In genomic region chr2:156192468-156192867, GRCh38 we compare ENCODE assay signal across 12 cellular contexts.
A peak's percentile ranks its signal among the peaks of the same experiment; 100 is the strongest.
DNase-seq lines count a peak whose midpoint lies in the region; ATAC-seq and TF ChIP-seq lines count a peak whose summit lies in the region.
"Had no signal": no experiment of that assay in that cellular context is flagged by ENCODE, and none has a peak within 500 bp of the region (broad histone marks: within the 10 kb centered on the region; RNA-seq: fewer than 3 reads in every experiment).

No MANE protein-coding gene starts in this region.

- no peaks in the 10 kb centered on the region for H3K27me3 ChIP-seq in GM23338 (ENCODE audit: insufficient read depth)
- no peaks in the 10 kb centered on the region for H3K27me3 ChIP-seq in RWPE2 (ENCODE audit: insufficient read depth, poor library complexity, severe bottlenecking)
- no peaks in the 10 kb centered on the region for H3K27me3 ChIP-seq in right lobe of liver
- H3K27me3 ChIP-seq in effector memory CD4-positive, alpha-beta T cell (replicated peaks; ENCODE audit: control insufficient read depth, insufficient read depth, low read length, poor library complexity, severe bottlenecking): no peaks in the 10 kb centered on the region
- H3K27me3 ChIP-seq: gastrocnemius medialis had no signal

- H3K27me3 Mint-ChIP-seq in GM23338 (ENCODE audit: insufficient read depth, low read depth, poor library complexity): no peaks in the 10 kb centered on the region

- H3K36me3 Mint-ChIP-seq in GM23338 (ENCODE audit: low read depth): 0 out of 3 replicates have a peak, but pooled peaks cover 3% of the 10 kb centered on the region
- H3K36me3 Mint-ChIP-seq: naive thymus-derived CD8-positive, alpha-beta T cell had no signal

- TF ChIP-seq CTCF in GM23338 (conservative IDR thresholded peaks at IDR 0.05; ENCODE audit: low read depth in 2 of 2): peak; percentile 39 to 58; a peak in 3 of 4 replicates
- TF ChIP-seq CTCF in RWPE2 (IDR thresholded peaks at IDR 0.05; ENCODE audit: poor library complexity, severe bottlenecking): peak; percentile 34
- peak; percentile 14 to 32 (median 24) for TF ChIP-seq CTCF in right lobe of liver (IDR thresholded peaks at IDR 0.05)

- H3K4me3 Mint-ChIP-seq in GM23338: no peak overlapping the region
- H3K4me3 Mint-ChIP-seq: naive thymus-derived CD8-positive, alpha-beta T cell had no signal

- H3K4me2 ChIP-seq in GM23338: no peak overlapping the region

- no peaks in the 10 kb centered on the region; the same call in 2 of the 3 replicates for H3K9me3 Mint-ChIP-seq in GM23338
- H3K9me3 Mint-ChIP-seq: naive thymus-derived CD8-positive, alpha-beta T cell had no signal

- peaks cover 4% of the 10 kb centered on the region; the same call in 2 of the 3 replicates for H3K4me1 Mint-ChIP-seq in GM23338
- H3K4me1 Mint-ChIP-seq: naive thymus-derived CD8-positive, alpha-beta T cell had no signal

- 0 out of 2 replicates have a peak, but pooled peaks cover 7% of the 10 kb centered on the region for H3K79me2 ChIP-seq in GM23338 (replicated peaks; ENCODE audit: insufficient read depth)

- H3K9me2 ChIP-seq in GM23338 (ENCODE audit: insufficient read depth): no peaks in the 10 kb centered on the region

- no peak for TF ChIP-seq POLR2A in right lobe of liver (IDR thresholded peaks at IDR 0.05)

- H3F3A ChIP-seq in GM23338 (replicated peaks; ENCODE audit: low read depth): no peaks in the 10 kb centered on the region

- no peaks in the 10 kb centered on the region for H3K36me3 ChIP-seq in GM23338 (ENCODE audit: insufficient read depth)
- H3K36me3 ChIP-seq in RWPE2 (ENCODE audit: low read depth): no peaks in the 10 kb centered on the region
- no peaks in the 10 kb centered on the region for H3K36me3 ChIP-seq in right lobe of liver
- no peaks in the 10 kb centered on the region for H3K36me3 ChIP-seq in effector memory CD4-positive, alpha-beta T cell (ENCODE audit: control insufficient read depth, insufficient read depth, low read length)
- H3K36me3 ChIP-seq: gastrocnemius medialis had no signal

- H2AFZ ChIP-seq in GM23338: no peak overlapping the region

- H3K9me3 ChIP-seq in RWPE2 (ENCODE audit: severe bottlenecking): no peaks in the 10 kb centered on the region
- no peaks in the 10 kb centered on the region for H3K9me3 ChIP-seq in right lobe of liver
- no peaks in the 10 kb centered on the region for H3K9me3 ChIP-seq in effector memory CD4-positive, alpha-beta T cell (ENCODE audit: control insufficient read depth, low read length)
- H3K9me3 ChIP-seq: gastrocnemius medialis had no signal

- H4K20me1 ChIP-seq in GM23338 (replicated peaks; ENCODE audit: insufficient read depth): no peaks in the 10 kb centered on the region

- peak; percentile 22 for DNase-seq in GM23338 (ENCODE audit: low spot score)
- DNase-seq in RWPE2 (ENCODE audit: low spot score): no peak
- no peak for DNase-seq in right lobe of liver
- no peak for DNase-seq in effector CD8-positive, alpha-beta T cell (lab: John Stamatoyannopoulos, UW)
- DNase-seq in activated CD8-positive, alpha-beta memory T cell treated with anti-CD3 and anti-CD28 coated beads for 24 hours: no peak
- DNase-seq in effector memory CD4-positive, alpha-beta T cell: no peak
- no peak for DNase-seq in hippocampal formation (lab: John Stamatoyannopoulos, UW)
- DNase-seq: amygdala, gastrocnemius medialis, GOT3 had no signal

- intact Hi-C loops in right lobe of liver (cut with DNase I): no loop called here

- H3K27ac ChIP-seq in GM23338 (ENCODE audit: low read depth) (no peak overlapping the region), RWPE2 (ENCODE audit: poor library complexity, severe bottlenecking) (no peak overlapping the region), right lobe of liver (no peak overlapping the region)
- no peak overlapping the region for H3K27ac ChIP-seq in effector memory CD4-positive, alpha-beta T cell (ENCODE audit: insufficient read depth, low read length, poor library complexity, severe bottlenecking)
- H3K27ac ChIP-seq: gastrocnemius medialis had no signal

- H3K4me1 ChIP-seq in GM23338 (ENCODE audit: insufficient read depth) (0 out of 2 replicates have a peak, but pooled peaks cover 5% of the 10 kb centered on the region), RWPE2 (ENCODE audit: insufficient read depth, poor library complexity, severe bottlenecking) (peaks cover 23% of the 10 kb centered on the region), right lobe of liver (peaks cover 0 to 3% (median 0%) of the 10 kb centered on the region in 4 donors)
- no peaks in the 10 kb centered on the region for H3K4me1 ChIP-seq in effector memory CD4-positive, alpha-beta T cell (ENCODE audit: control insufficient read depth, insufficient read depth, low read length, poor library complexity, severe bottlenecking)
- H3K4me1 ChIP-seq: gastrocnemius medialis had no signal

- H3K4me3 ChIP-seq in GM23338 (no peak overlapping the region), RWPE2 (ENCODE audit: severe bottlenecking) (no peak overlapping the region), right lobe of liver (no peak overlapping the region)
- H3K4me3 ChIP-seq in effector memory CD4-positive, alpha-beta T cell (ENCODE audit: insufficient read depth, low read depth, low read length, poor library complexity, severe bottlenecking): no peak overlapping the region
- H3K4me3 ChIP-seq: gastrocnemius medialis had no signal

- no peak overlapping the region for H3K27ac Mint-ChIP-seq in GM23338
- H3K27ac Mint-ChIP-seq: naive thymus-derived CD8-positive, alpha-beta T cell had no signal

- ATAC-seq in GM18511 (IDR thresholded peaks at IDR 0.05; ENCODE audit: unreplicated experiment) (peak; percentile 78), GM23338 (peak; percentile 39; the same call in 2 of the 3 replicates), RWPE2 (ENCODE audit: low read depth) (no peak), right lobe of liver (peak in 2 of 4 donors; percentile 40 to 60)
- ATAC-seq: gastrocnemius medialis; naive thymus-derived CD8-positive, alpha-beta T cell had no signal

TF ChIP-seq in GM23338, 12 proteins besides CTCF, POLR2A, EP300 and RAD21:
- no peak for TF ChIP-seq EZH2phosphoT487 (IDR thresholded peaks at IDR 0.05; ENCODE audit: unreplicated experiment)
- TF ChIP-seq EZH2 (IDR thresholded peaks at IDR 0.05; ENCODE audit: low read depth, unreplicated experiment): no peak
- TF ChIP-seq STAT1 (IDR thresholded peaks at IDR 0.05; ENCODE audit: unreplicated experiment): no peak
- TF ChIP-seq REST (IDR thresholded peaks at IDR 0.05; ENCODE audit: unreplicated experiment): no peak
- TF ChIP-seq JUNB (IDR thresholded peaks at IDR 0.05; ENCODE audit: unreplicated experiment): no peak
- no peak for TF ChIP-seq POLR2AphosphoS5 (IDR thresholded peaks at IDR 0.05; ENCODE audit: low read depth)
- no peak for TF ChIP-seq ETS1 (IDR thresholded peaks at IDR 0.05)
- TF ChIP-seq ZNF331 (CRISPR knock-in tag; IDR thresholded peaks at IDR 0.05; ENCODE audit: low read depth): no peak
